ENCODE assay signal across 1 cellular context in genomic region chr11:66001941-66002647, GRCh38.
TF ChIP-seq lines count a peak whose summit lies in the region.

BANF1 (plus strand) TSS chr11:66002503; CDS start chr11:66003251, 748 bp downstream.
EIF1AD (minus strand) TSS chr11:66002157; CDS start chr11:66000389, 1,768 bp downstream.

TF ChIP-seq in GM12878, 131 proteins besides CTCF, POLR2A, EP300 and RAD21 (continued from another document):
- no peak for TF ChIP-seq NFXL1 (IDR thresholded peaks at IDR 0.05; ENCODE audit: borderline replicate concordance)
- peak; percentile 88 for TF ChIP-seq ASH2L (IDR thresholded peaks at IDR 0.05; ENCODE audit: borderline replicate concordance, low read depth)
- peak; percentile 67 for TF ChIP-seq GATAD2B (conservative IDR thresholded peaks at IDR 0.05; ENCODE audit: low read depth)
- no peak for TF ChIP-seq ZNF274 (IDR thresholded peaks at IDR 0.05; ENCODE audit: insufficient read depth, insufficient read length)
- TF ChIP-seq ZNF384 (IDR thresholded peaks at IDR 0.05; ENCODE audit: borderline replicate concordance, low read depth, low read length): peak; percentile 43; the same call in 1 of the 2 replicates
- no peak for TF ChIP-seq KLF5 (IDR thresholded peaks at IDR 0.05; ENCODE audit: partially characterized antibody)
- TF ChIP-seq NR2C2 (IDR thresholded peaks at IDR 0.05; ENCODE audit: borderline replicate concordance, control insufficient read depth, insufficient read length, low read depth): peak; percentile 71
- no peak; the same call in 1 of the 2 replicates for TF ChIP-seq DPF2 (IDR thresholded peaks at IDR 0.05)
- peak; percentile 79 for TF ChIP-seq SIX5 (IDR thresholded peaks at IDR 0.05; ENCODE audit: low read depth, low read length, severe bottlenecking)
- 0 out of 2 replicates have a peak, but pooled peaks have one; percentile 2 for TF ChIP-seq TCF3 (IDR thresholded peaks at IDR 0.05; ENCODE audit: borderline replicate concordance, insufficient read depth, low read depth, low read length)
- TF ChIP-seq RB1 (IDR thresholded peaks at IDR 0.05; ENCODE audit: borderline replicate concordance): peak; percentile 98
- TF ChIP-seq MTA3 (IDR thresholded peaks at IDR 0.05; ENCODE audit: borderline replicate concordance, low read length): peak; percentile 53; the same call in 1 of the 2 replicates
- TF ChIP-seq IKZF1 (conservative IDR thresholded peaks at IDR 0.05): peak; percentile 98
- TF ChIP-seq ZNF217 (IDR thresholded peaks at IDR 0.05): no peak
